In the genomic region with DNA sequence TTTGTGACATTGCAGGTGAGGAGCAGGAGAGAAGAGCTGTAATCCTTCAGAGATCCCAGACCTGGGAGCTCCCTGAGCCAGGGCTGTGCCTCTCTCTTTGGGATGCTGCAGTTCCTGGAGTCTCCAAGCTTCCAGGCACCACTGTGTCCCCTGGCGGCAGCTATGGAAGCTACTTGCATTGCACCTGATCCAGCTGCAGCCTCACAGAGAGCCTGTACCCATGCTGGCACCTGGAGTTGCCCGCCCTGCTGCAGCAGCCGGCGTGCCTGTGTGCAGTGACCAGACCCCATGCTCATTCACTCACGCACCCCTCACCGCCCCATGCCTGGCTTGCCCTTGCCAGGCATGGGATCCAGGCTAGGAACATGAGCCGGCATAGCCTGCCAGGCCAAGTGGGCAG, we compare ENCODE assay signal across 25 cellular contexts.
"Had no signal": no experiment of that assay in that cellular context is flagged by ENCODE, and none has a peak within 500 bp of the region (broad histone marks: within the 10 kb centered on the region; RNA-seq: fewer than 3 reads in every experiment).

No MANE protein-coding gene starts in this region.

- H3K4me1 ChIP-seq: ascending aorta, Peyer's patch had no signal

- DNase-seq: activated CD4-positive, alpha-beta T cell treated with anti-CD3 and anti-CD28 coated beads for 1 hour; activated CD4-positive, alpha-beta T cell treated with anti-CD3 and anti-CD28 coated beads, Interleukin-2, amount 10 ng/mL, durations not matched to agents 24 days and 14 days; activated CD4-positive, alpha-beta T cell treated with anti-CD3 and anti-CD28 coated beads, Interleukin-2, amount 50 U/mL, for 48 hours; activated CD8-positive, alpha-beta memory T cell treated with anti-CD3 and anti-CD28 coated beads, Interleukin-2, amount 10 ng/mL, durations not matched to agents 7 days and 5 days; activated effector memory CD4-positive, alpha-beta T cell treated with Interleukin-2 at 50 U/mL for 16 hours; activated naive CD4-positive, alpha-beta T cell; activated T-cell treated with anti-CD3 and anti-CD28 coated beads, Interleukin-2, amount 50 U/mL, for 24 hours; amniotic stem cell; body of pancreas; central memory CD4-positive, alpha-beta T cell; Kasumi-1; NCI-H1417 treated with DMSO at 0.1 percent for 48 hours; NCI-H1694; NCI-H2029; NCI-H2107; NCI-H2171 treated with DMSO at 0.1 percent for 48 hours; NCI-H345; NCI-H510A; NCI-H69; Peyer's patch; SHP77 had no signal

- H3K27ac ChIP-seq: ascending aorta, body of pancreas, Peyer's patch, RWPE1, SJSA1 had no signal

- H3K27me3 ChIP-seq: ascending aorta, body of pancreas, Peyer's patch, SJSA1 had no signal

- ATAC-seq: activated CD8-positive, alpha-beta memory T cell treated with anti-CD3 and anti-CD28 coated beads, Interleukin-2, amount 10 ng/mL, durations not matched to agents 7 days and 5 days; body of pancreas; SK-N-SH treated with all-trans-retinoic acid at 6 μM for 48 hours had no signal

- H3K4me3 ChIP-seq: ascending aorta, body of pancreas, Peyer's patch, SJSA1 had no signal

- H3K36me3 ChIP-seq: ascending aorta, Peyer's patch, SJSA1 had no signal

- H3K9me3 ChIP-seq: ascending aorta had no signal
